ENCODE assay signal across 1 cellular context in the genomic region with DNA sequence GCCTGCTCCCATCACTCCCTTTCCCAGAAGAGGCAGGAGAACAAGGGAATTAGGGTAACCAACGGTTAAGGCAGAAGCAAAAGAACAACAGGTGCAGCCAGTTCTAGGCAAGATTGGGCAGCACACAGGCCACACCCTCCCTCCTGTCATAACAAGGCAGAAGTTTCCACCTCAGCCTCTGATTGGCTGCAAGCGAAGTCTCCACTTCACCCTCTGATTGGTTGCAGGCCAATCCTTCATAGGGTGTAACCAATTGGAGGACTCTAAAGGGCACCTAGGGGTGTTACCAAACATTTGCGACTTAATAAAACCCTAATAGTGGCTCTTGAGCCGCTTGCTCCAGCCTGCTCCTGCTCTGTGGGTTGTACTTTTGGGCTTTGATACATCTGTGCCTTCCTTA.
TF ChIP-seq lines count a peak whose summit lies in the region.

No MANE protein-coding gene starts in this region.

TF ChIP-seq in H1, 55 proteins besides CTCF, POLR2A, EP300 and RAD21:
- TF ChIP-seq SRF (IDR thresholded peaks at IDR 0.05; ENCODE audit: low read depth, low read length) = no peak
- peak; percentile 29; the same call in 1 of the 2 replicates for TF ChIP-seq SP2 (IDR thresholded peaks at IDR 0.05; ENCODE audit: low read length)
- peak; percentile 60; the same call in 1 of the 2 replicates for TF ChIP-seq CHD2 (IDR thresholded peaks at IDR 0.05; ENCODE audit: low read length)
- no peak for TF ChIP-seq SP4 (IDR thresholded peaks at IDR 0.05; ENCODE audit: low read length)
- TF ChIP-seq SP1 (IDR thresholded peaks at IDR 0.05; ENCODE audit: low read depth, low read length) = peak; percentile 87
